In genomic region chr1:149647018-149647373, GRCh38 we compare ENCODE assay signal across 8 cellular contexts.
DNase-seq lines count a peak whose midpoint lies in the region; ATAC-seq, FAIRE-seq and TF ChIP-seq lines count a peak whose summit lies in the region.
"Not testable (repeated sequence)": the region's sequence is repeated elsewhere in the genome, so short reads cannot be mapped to it uniquely, and the experiment has no call there.

No MANE protein-coding gene starts in this region.

- not testable (repeated sequence) for TF ChIP-seq CTCF in astrocyte (IDR thresholded peaks at IDR 0.05; ENCODE audit: insufficient read depth, low read depth, low read length); endodermal cell (conservative IDR thresholded peaks at IDR 0.05); upper lobe of left lung (IDR thresholded peaks at IDR 0.05)

- H3K9ac ChIP-seq in HUES6 (ENCODE audit: low read length) (peak overlapping the region; percentile 52), mucosa of rectum (ENCODE audit: low read depth in 1 of 2, low read length in 2 of 2) (peak overlapping the region in 1 of 2 donors; percentile 57)
- not testable (repeated sequence) for H3K9ac ChIP-seq in astrocyte (ENCODE audit: low read length); endodermal cell (ENCODE audit: extremely low read depth, low read length, poor library complexity, severe bottlenecking); iPS-15b (ENCODE audit: low read depth, low read length)

- H3K36me3 Mint-ChIP-seq in activated CD8-positive, alpha-beta T cell treated with anti-CD3 and anti-CD28 coated beads, Interleukin-2, amount 10 ng/mL, durations not matched to agents 7 days and 5 days (ENCODE audit: low read depth); astrocyte (ENCODE audit: low read depth, unreplicated experiment); endodermal cell (ENCODE audit: low read depth): not testable (repeated sequence)

- H3K4me3 ChIP-seq in HUES6 (ENCODE audit: low read depth, low read length) = peak overlapping the region; percentile 71
- not testable (repeated sequence) for H3K4me3 ChIP-seq in astrocyte (ENCODE audit: insufficient read depth, low read depth, low read length); endodermal cell (ENCODE audit: low read length)
- H3K4me3 ChIP-seq in iPS-15b (ENCODE audit: low read depth, low read length) = peak overlapping the region; percentile 46
- peak overlapping the region; percentile 52 to 63 for H3K4me3 ChIP-seq in mucosa of rectum (ENCODE audit: low read length in 2 of 2)
- peak overlapping the region; percentile 14 to 40 (median 27) for H3K4me3 ChIP-seq in skin epidermis
- H3K4me3 ChIP-seq in upper lobe of left lung = peak overlapping the region in 3 of 4 donors; percentile 41 to 50 (median 46)

- H3K36me3 ChIP-seq in HUES6 (ENCODE audit: control insufficient read depth, insufficient read depth, low read length); astrocyte (ENCODE audit: insufficient read depth, low read length); endodermal cell (ENCODE audit: control insufficient read depth, insufficient read depth, low read length); iPS-15b (ENCODE audit: control insufficient read depth, insufficient read depth, low read length); mucosa of rectum (ENCODE audit: control insufficient read depth in 2 of 2, insufficient read depth in 2 of 2, low read length in 2 of 2); upper lobe of left lung: not testable (repeated sequence)

- H3K4me2 ChIP-seq in astrocyte (ENCODE audit: low read length) = peak overlapping the region; percentile 73

- H3K27ac Mint-ChIP-seq in activated CD8-positive, alpha-beta T cell treated with anti-CD3 and anti-CD28 coated beads, Interleukin-2, amount 10 ng/mL, durations not matched to agents 7 days and 5 days; astrocyte (ENCODE audit: unreplicated experiment); endodermal cell: not testable (repeated sequence)

- 72% methylated on average over 9 of the region's 20 CpGs; no CpG with 5 or more reads in 1 of the 2 experiments for WGBS in endodermal cell (ENCODE audit: insufficient coverage in 1 of 2, insufficient read length in 1 of 2), 2 experiments
- WGBS in upper lobe of left lung, 2 donors = 9 to 15% methylated on average over 8 to 11 of the region's 20 CpGs

- FAIRE-seq in astrocyte (lab: Jason Lieb, UNC) = not testable (repeated sequence)

- H2AFZ ChIP-seq in astrocyte (ENCODE audit: low read depth, low read length) = not testable (repeated sequence)

- not testable (repeated sequence) for DNase-seq in activated CD8-positive, alpha-beta T cell treated with anti-CD3 and anti-CD28 coated beads, Interleukin-2, amount 10 ng/mL, durations not matched to agents 7 days and 5 days; astrocyte (ENCODE audit: low read depth)
- DNase-seq in endodermal cell = peak; percentile 55
- DNase-seq in upper lobe of left lung = peak; percentile 37 to 82

- H3K27me3 ChIP-seq in HUES6 (ENCODE audit: control insufficient read depth, insufficient read depth, low read length); astrocyte (ENCODE audit: insufficient read depth, low read length); endodermal cell (ENCODE audit: control insufficient read depth, insufficient read depth, low read length, poor library complexity, severe bottlenecking); iPS-15b (ENCODE audit: control insufficient read depth, insufficient read depth, low read length); mucosa of rectum (ENCODE audit: control insufficient read depth in 2 of 2, insufficient read depth in 2 of 2, low read length in 2 of 2); upper lobe of left lung: not testable (repeated sequence)

- H3K4me1 ChIP-seq in HUES6 (ENCODE audit: control insufficient read depth, insufficient read depth, low read length); astrocyte (ENCODE audit: insufficient read depth, low read length); endodermal cell (ENCODE audit: control insufficient read depth, insufficient read depth, low read length); iPS-15b (ENCODE audit: control insufficient read depth, insufficient read depth, low read length); mucosa of rectum (ENCODE audit: control insufficient read depth in 2 of 2, insufficient read depth in 2 of 2, low read length in 2 of 2); upper lobe of left lung: not testable (repeated sequence)

- not testable (repeated sequence) for ATAC-seq in activated CD8-positive, alpha-beta T cell treated with anti-CD3 and anti-CD28 coated beads, Interleukin-2, amount 10 ng/mL, durations not matched to agents 7 days and 5 days; upper lobe of left lung (ENCODE audit: low FRiP score in 2 of 2)

- TF ChIP-seq EP300 in upper lobe of left lung (IDR thresholded peaks at IDR 0.05) = not testable (repeated sequence)

- TF ChIP-seq POLR2A in upper lobe of left lung (IDR thresholded peaks at IDR 0.05) = not testable (repeated sequence)

- not testable (repeated sequence) for H3K27me3 Mint-ChIP-seq in activated CD8-positive, alpha-beta T cell treated with anti-CD3 and anti-CD28 coated beads, Interleukin-2, amount 10 ng/mL, durations not matched to agents 7 days and 5 days (ENCODE audit: low read depth); astrocyte (ENCODE audit: low read depth, unreplicated experiment); endodermal cell (ENCODE audit: insufficient read depth)

- not testable (repeated sequence) for H3K27ac ChIP-seq in HUES6 (ENCODE audit: low read depth, low read length); astrocyte (ENCODE audit: low read depth, low read length); endodermal cell (ENCODE audit: low read depth, low read length)
- H3K27ac ChIP-seq in mucosa of rectum (ENCODE audit: low read depth in 2 of 2, low read length in 2 of 2) = peak overlapping the region; percentile 16 to 63
- peak overlapping the region in 7 of 21 experiments; percentile 6 to 56 (median 30) for H3K27ac ChIP-seq in skin epidermis
- peak overlapping the region in 1 of 4 donors; percentile 67 for H3K27ac ChIP-seq in upper lobe of left lung

- peak overlapping the region; percentile 22 for H3K4me3 Mint-ChIP-seq in activated CD8-positive, alpha-beta T cell treated with anti-CD3 and anti-CD28 coated beads, Interleukin-2, amount 10 ng/mL, durations not matched to agents 7 days and 5 days
- H3K4me3 Mint-ChIP-seq in astrocyte (ENCODE audit: unreplicated experiment) = not testable (repeated sequence)
- peak overlapping the region; percentile 67 for H3K4me3 Mint-ChIP-seq in endodermal cell

- H3K4me1 Mint-ChIP-seq in activated CD8-positive, alpha-beta T cell treated with anti-CD3 and anti-CD28 coated beads, Interleukin-2, amount 10 ng/mL, durations not matched to agents 7 days and 5 days (ENCODE audit: low read depth) = peaks cover 12% of the 10 kb centered on the region
- not testable (repeated sequence) for H3K4me1 Mint-ChIP-seq in astrocyte (ENCODE audit: low read depth, unreplicated experiment); endodermal cell

- H3K9me3 Mint-ChIP-seq in activated CD8-positive, alpha-beta T cell treated with anti-CD3 and anti-CD28 coated beads, Interleukin-2, amount 10 ng/mL, durations not matched to agents 7 days and 5 days (ENCODE audit: insufficient read depth); astrocyte (ENCODE audit: unreplicated experiment); endodermal cell: not testable (repeated sequence)

- H4K20me1 ChIP-seq in astrocyte (ENCODE audit: insufficient read depth, low read length) = not testable (repeated sequence)

- POLR2A ChIA-PET in activated CD8-positive, alpha-beta T cell treated with anti-CD3 and anti-CD28 coated beads, Interleukin-2, amount 10 ng/mL, durations not matched to agents 7 days and 5 days (lab: Charles Lee) = not testable (repeated sequence)

- not testable (repeated sequence) for H3K79me2 ChIP-seq in astrocyte (ENCODE audit: insufficient read depth, low read length)

- H3K9me3 ChIP-seq in HUES6 (ENCODE audit: control insufficient read depth, insufficient read depth, low read depth, low read length); astrocyte (ENCODE audit: insufficient read depth, low read depth, low read length); endodermal cell (ENCODE audit: control insufficient read depth, low read length); iPS-15b (ENCODE audit: control insufficient read depth, insufficient read depth, low read length); mucosa of rectum (ENCODE audit: control insufficient read depth in 2 of 2, low read length in 2 of 2); upper lobe of left lung: not testable (repeated sequence)

- CTCF ChIA-PET in activated CD8-positive, alpha-beta T cell treated with anti-CD3 and anti-CD28 coated beads, Interleukin-2, amount 10 ng/mL, durations not matched to agents 7 days and 5 days (lab: Charles Lee) = not testable (repeated sequence)
